In genomic region chr5:124951676-124952075, GRCh38 we compare ENCODE assay signal across 12 cellular contexts.
DNase-seq lines count a peak whose midpoint lies in the region; ATAC-seq and TF ChIP-seq lines count a peak whose summit lies in the region.
"Had no signal": no experiment of that assay in that cellular context is flagged by ENCODE, and none has a peak within 500 bp of the region (broad histone marks: within the 10 kb centered on the region; RNA-seq: fewer than 3 reads in every experiment).

No MANE protein-coding gene starts in this region.

- H4K8ac ChIP-seq in mesendoderm (ENCODE audit: low read depth, low read length): peak overlapping the region; percentile 13

- no peak overlapping the region for H3K23ac ChIP-seq in mesendoderm (ENCODE audit: low read length)

- H3K36me3 ChIP-seq in mesendoderm (ENCODE audit: control insufficient read depth, insufficient read depth, low read length): no peaks in the 10 kb centered on the region
- H3K36me3 ChIP-seq in H7 (replicated peaks; ENCODE audit: control insufficient read depth, insufficient read depth, low read length): no peaks in the 10 kb centered on the region
- H3K36me3 ChIP-seq in uterus: no peaks in the 10 kb centered on the region
- H3K36me3 ChIP-seq: pancreas had no signal

- ATAC-seq in GM18867 (IDR thresholded peaks at IDR 0.05; ENCODE audit: unreplicated experiment) (peak; percentile 66), GM21723 (IDR thresholded peaks at IDR 0.05; ENCODE audit: unreplicated experiment) (peak; percentile 70), HG03432 (IDR thresholded peaks at IDR 0.05; ENCODE audit: unreplicated experiment) (peak; percentile 77)
- ATAC-seq: K562 had no signal

- H3K27me3 ChIP-seq in mesendoderm (ENCODE audit: insufficient read depth, low read length, poor library complexity) (no peaks in the 10 kb centered on the region), H7 (ENCODE audit: control insufficient read depth, insufficient read depth, low read length) (no peaks in the 10 kb centered on the region), uterus (no peaks in the 10 kb centered on the region)
- H3K27me3 ChIP-seq: pancreas had no signal

- no CpG with 5 or more reads among the region's 3 CpGs for WGBS in mesendoderm (ENCODE audit: extremely low coverage, insufficient coverage, low lambda C conversion rate)

- no peak overlapping the region for H3K27ac ChIP-seq in mesendoderm (ENCODE audit: low read depth, low read length)
- no peak overlapping the region for H3K27ac ChIP-seq in uterus
- H3K27ac ChIP-seq: pancreas had no signal

- H3K56ac ChIP-seq in mesendoderm (ENCODE audit: low read length): no peak overlapping the region

- H2BK5ac ChIP-seq in mesendoderm (ENCODE audit: low read length): no peak overlapping the region

- TF ChIP-seq POLR2A in uterus (IDR thresholded peaks at IDR 0.05): no peak

- intact Hi-C loops in uterus (cut with DNase I; ENCODE audit: low total_unique reads): no loop called here

- H3K4me2 ChIP-seq in mesendoderm (ENCODE audit: low read length): no peak overlapping the region

- no peak overlapping the region for H3K4ac ChIP-seq in mesendoderm (ENCODE audit: low read depth, low read length)

- H3K9ac ChIP-seq in mesendoderm (ENCODE audit: low read length): no peak overlapping the region

- no peaks in the 10 kb centered on the region for H3K9me3 ChIP-seq in uterus
- H3K9me3 ChIP-seq: pancreas had no signal

- TF ChIP-seq CTCF in uterus (IDR thresholded peaks at IDR 0.05): no peak

- H3K4me1 ChIP-seq in mesendoderm (ENCODE audit: control insufficient read depth, low read depth, low read length): peaks cover 1% of the 10 kb centered on the region
- peaks cover 0 to 3% of the 10 kb centered on the region in 2 donors for H3K4me1 ChIP-seq in uterus
- H3K4me1 ChIP-seq: pancreas had no signal

- H3K4me3 ChIP-seq in mesendoderm (ENCODE audit: low read length) (no peak overlapping the region), H7 (ENCODE audit: insufficient read depth, low read depth, low read length) (no peak overlapping the region), uterus (no peak overlapping the region)
- H3K4me3 ChIP-seq: K562, pancreas had no signal

- DNase-seq in mesendoderm: no peak
- DNase-seq in COLO829 (ENCODE audit: low spot score): no peak
- no peak for DNase-seq in H7
- DNase-seq in SKM-1 treated with dmso at 0.1 percent for 144 hours (lab: John Stamatoyannopoulos, UW; ENCODE audit: unreplicated experiment): no peak
- DNase-seq in uterus: no peak
- DNase-seq: activated T-cell treated with anti-CD3 and anti-CD28 coated beads, Interleukin-2, amount 50 U/mL, for 48 hours; pancreas; stimulated activated CD8-positive, alpha-beta memory T cell treated with anti-CD3 and anti-CD28 coated beads, Interleukin-4, amount 100 ng/mL, for 48 hours had no signal

- no peak overlapping the region for H2BK120ac ChIP-seq in mesendoderm (ENCODE audit: low read depth, low read length)

- H2AK5ac ChIP-seq in mesendoderm (ENCODE audit: low read length): no peak overlapping the region

- no peak overlapping the region for H4K5ac ChIP-seq in mesendoderm (ENCODE audit: low read length)

- H3K79me1 ChIP-seq in mesendoderm (ENCODE audit: low read length): no peaks in the 10 kb centered on the region

- peak overlapping the region; percentile 18 for H3K18ac ChIP-seq in mesendoderm (ENCODE audit: low read length)

- no peaks in the 10 kb centered on the region for H3K79me2 ChIP-seq in mesendoderm (ENCODE audit: control insufficient read depth, insufficient read depth, low read length)

- no peak overlapping the region for H2BK15ac ChIP-seq in mesendoderm (replicated peaks; ENCODE audit: low read depth)
